8 cellular contexts compared by ENCODE assay signal in the genomic region with DNA sequence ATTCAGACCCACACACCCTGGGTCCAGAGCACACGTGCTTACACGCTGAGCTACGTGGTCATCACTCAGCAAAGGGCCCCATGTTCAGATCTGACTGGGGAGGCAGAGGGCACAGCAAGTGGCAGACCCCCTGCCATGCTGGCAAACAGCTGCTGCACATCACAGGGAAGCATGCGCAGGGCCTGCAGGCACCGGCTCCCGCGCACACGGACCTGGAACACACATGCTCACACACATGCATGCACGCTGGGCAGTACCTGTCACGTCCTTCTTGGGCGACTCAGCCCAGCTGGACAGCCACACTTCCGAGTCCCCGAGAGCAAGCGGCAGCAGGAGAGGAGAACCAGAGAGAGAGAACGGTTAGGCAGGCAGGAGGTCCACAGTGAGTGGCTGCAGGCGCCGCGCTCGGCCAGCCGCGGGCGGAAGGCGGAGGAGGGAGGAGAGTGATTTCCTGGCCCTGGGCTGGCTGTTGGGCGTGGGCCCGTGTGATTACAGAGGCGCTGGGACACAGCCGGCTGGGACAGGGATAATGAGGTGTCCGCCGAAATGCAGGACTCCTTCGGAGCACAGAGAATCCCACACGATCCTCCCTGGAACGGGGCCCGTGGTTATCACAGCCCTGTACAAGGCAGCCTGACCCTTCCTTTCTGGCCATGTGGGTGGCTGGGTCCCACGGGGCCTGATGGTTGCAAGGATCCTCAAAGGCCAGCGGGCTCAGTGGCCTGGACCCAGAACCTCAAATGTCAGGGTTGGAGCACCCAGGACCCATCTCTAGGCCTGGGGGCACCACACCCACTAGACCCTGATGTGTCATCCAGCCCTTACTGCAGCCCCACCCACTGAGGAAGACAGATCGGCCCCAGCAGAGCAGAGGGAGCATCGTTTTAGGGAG.
DNase-seq lines count a peak whose midpoint lies in the region; ATAC-seq, FAIRE-seq and TF ChIP-seq lines count a peak whose summit lies in the region.

No MANE protein-coding gene starts in this region.

- POLR2A ChIA-PET in activated CD4-positive, alpha-beta memory T cell treated with anti-CD3 and anti-CD28 coated beads for 36 hours (lab: Charles Lee): interaction anchor here (1.0 kb wide), 2 partner anchors 12 to 48 kb away, joined by 3 to 4 read pairs; no protein-coding TSS in a partner anchor

- no peak overlapping the region for H3K27ac Mint-ChIP-seq in activated CD4-positive, alpha-beta memory T cell treated with anti-CD3 and anti-CD28 coated beads for 36 hours

- H3K4me3 ChIP-seq in left ventricle myocardium inferior: peak overlapping the region; percentile 46
- H3K4me3 ChIP-seq in small intestine (ENCODE audit: low read depth in 1 of 2, low read length in 2 of 2): no peak overlapping the region
- H3K4me3 ChIP-seq in HAP-1: no peak overlapping the region

- H3K4me3 Mint-ChIP-seq in activated CD4-positive, alpha-beta memory T cell treated with anti-CD3 and anti-CD28 coated beads for 36 hours: peak overlapping the region; percentile 40

- H3K36me3 ChIP-seq in left ventricle myocardium inferior: no peaks in the 10 kb centered on the region
- no peaks in the 10 kb centered on the region for H3K36me3 ChIP-seq in small intestine (ENCODE audit: control insufficient read depth in 2 of 2, insufficient read depth in 2 of 2, low read length in 2 of 2)
- H3K36me3 ChIP-seq in HAP-1 (replicated peaks): no peaks in the 10 kb centered on the region

- no peaks in the 10 kb centered on the region for H3K27me3 Mint-ChIP-seq in activated CD4-positive, alpha-beta memory T cell treated with anti-CD3 and anti-CD28 coated beads for 36 hours

- FAIRE-seq in small intestine (lab: Jason Lieb, UNC): no peak

- H3K27ac ChIP-seq in left ventricle myocardium inferior (replicated peaks): peak overlapping the region; percentile 80
- peak overlapping the region in 1 of 2 donors; percentile 62 for H3K27ac ChIP-seq in small intestine (ENCODE audit: low read depth in 1 of 2, low read length in 1 of 2)

- peaks cover 2% of the 10 kb centered on the region for H3K36me3 Mint-ChIP-seq in activated CD4-positive, alpha-beta memory T cell treated with anti-CD3 and anti-CD28 coated beads for 36 hours

- intact Hi-C loops in activated CD4-positive, alpha-beta memory T cell treated with anti-CD3 and anti-CD28 coated beads for 36 hours (cut with micrococcal nuclease): no loop called here
- intact Hi-C loops in left ventricle myocardium inferior (cut with micrococcal nuclease): no loop called here

- H3K9me3 Mint-ChIP-seq in activated CD4-positive, alpha-beta memory T cell treated with anti-CD3 and anti-CD28 coated beads for 36 hours: no peaks in the 10 kb centered on the region

- 24 to 48% (median 36%) methylated on average over 36 to 37 of the region's 37 CpGs for WGBS in small intestine, 3 donors

- ATAC-seq in GM19397 (IDR thresholded peaks at IDR 0.05; ENCODE audit: unreplicated experiment): peak; percentile 59
- ATAC-seq in GM19467 (IDR thresholded peaks at IDR 0.05; ENCODE audit: unreplicated experiment): no peak
- no peak for ATAC-seq in HG03135 (IDR thresholded peaks at IDR 0.05; ENCODE audit: unreplicated experiment)

- H3K9me3 ChIP-seq in left ventricle myocardium inferior (replicated peaks) (no peaks in the 10 kb centered on the region), small intestine (ENCODE audit: control insufficient read depth, low read depth) (no peaks in the 10 kb centered on the region), HAP-1 (no peaks in the 10 kb centered on the region)

- H3K4me1 Mint-ChIP-seq in activated CD4-positive, alpha-beta memory T cell treated with anti-CD3 and anti-CD28 coated beads for 36 hours (ENCODE audit: low read depth): peaks cover 12% of the 10 kb centered on the region

- TF ChIP-seq CTCF in left ventricle myocardium inferior (IDR thresholded peaks at IDR 0.05; ENCODE audit: borderline replicate concordance): no peak

- CTCF ChIA-PET in activated CD4-positive, alpha-beta memory T cell treated with anti-CD3 and anti-CD28 coated beads for 36 hours (lab: Charles Lee): interaction anchor here (0.9 to 4.0 kb wide), 4 partner anchors 17 to 76 kb away, joined by 3 to 19 read pairs (median 3); no protein-coding TSS in a partner anchor

- DNase-seq in activated CD4-positive, alpha-beta memory T cell treated with anti-CD3 and anti-CD28 coated beads for 36 hours: peak; percentile 22
- DNase-seq in left ventricle myocardium inferior (peak; percentile 82), small intestine (peak; percentile 65), HAP-1 (ENCODE audit: low spot score in 2 of 2) (no peak), A172 (ENCODE audit: low spot score) (no peak)

- no peaks in the 10 kb centered on the region for H3K27me3 ChIP-seq in left ventricle myocardium inferior (ENCODE audit: low read depth)
- no peaks in the 10 kb centered on the region for H3K27me3 ChIP-seq in small intestine (ENCODE audit: control insufficient read depth in 2 of 2, insufficient read depth in 2 of 2, low read length in 2 of 2)
- H3K27me3 ChIP-seq in HAP-1 (ENCODE audit: low read depth): no peaks in the 10 kb centered on the region

- in situ Hi-C loops in HAP-1 (cut with MboI; ENCODE audit: low sequenced_read_pairs): no loop called here

- peaks cover 86% of the 10 kb centered on the region for H3K4me1 ChIP-seq in left ventricle myocardium inferior
- H3K4me1 ChIP-seq in small intestine (ENCODE audit: control insufficient read depth in 2 of 2, insufficient read depth in 1 of 2, low read depth in 1 of 2, low read length in 1 of 2): peaks cover 0 to 3% of the 10 kb centered on the region in 2 donors
- H3K4me1 ChIP-seq in HAP-1: no peaks in the 10 kb centered on the region

Comparison
In these comparisons a context has a peak if more than half of its experiments do, and no peak if none do; other contexts are left out.
1. DNase-seq: peak in activated CD4-positive, alpha-beta memory T cell treated with anti-CD3 and anti-CD28 coated beads for 36 hours (single experiment), left ventricle myocardium inferior (single experiment) and small intestine (single experiment); none in HAP-1 (0 of 2) and A172 (single experiment).